Comparison of ENCODE assay signal across 9 cellular contexts in genomic region chr11:32016111-32016510, GRCh38.
"Had no signal": no experiment of that assay in that cellular context is flagged by ENCODE, and none has a peak within 500 bp of the region (broad histone marks: within the 10 kb centered on the region; RNA-seq: fewer than 3 reads in every experiment).

No MANE protein-coding gene starts in this region.

- H3K4me1 ChIP-seq: HAP-1 had no signal

- H2AFZ ChIP-seq: GM23248 had no signal

- H3K4me3 ChIP-seq: GM23248, HAP-1, K562 had no signal

- FAIRE-seq: HepG2, K562 had no signal

- H3K27ac ChIP-seq: GM23248, HL-60 had no signal

- H3K9me3 ChIP-seq: HAP-1 had no signal

- DNase-seq: GM23248, GOT3, H7, HFFc6, KG1 had no signal

- ATAC-seq: HepG2, K562 had no signal

- H3K9ac ChIP-seq: GM23248 had no signal

- H3K36me3 ChIP-seq: HAP-1 had no signal
